Comparison of ENCODE assay signal across 14 cellular contexts in the genomic region with DNA sequence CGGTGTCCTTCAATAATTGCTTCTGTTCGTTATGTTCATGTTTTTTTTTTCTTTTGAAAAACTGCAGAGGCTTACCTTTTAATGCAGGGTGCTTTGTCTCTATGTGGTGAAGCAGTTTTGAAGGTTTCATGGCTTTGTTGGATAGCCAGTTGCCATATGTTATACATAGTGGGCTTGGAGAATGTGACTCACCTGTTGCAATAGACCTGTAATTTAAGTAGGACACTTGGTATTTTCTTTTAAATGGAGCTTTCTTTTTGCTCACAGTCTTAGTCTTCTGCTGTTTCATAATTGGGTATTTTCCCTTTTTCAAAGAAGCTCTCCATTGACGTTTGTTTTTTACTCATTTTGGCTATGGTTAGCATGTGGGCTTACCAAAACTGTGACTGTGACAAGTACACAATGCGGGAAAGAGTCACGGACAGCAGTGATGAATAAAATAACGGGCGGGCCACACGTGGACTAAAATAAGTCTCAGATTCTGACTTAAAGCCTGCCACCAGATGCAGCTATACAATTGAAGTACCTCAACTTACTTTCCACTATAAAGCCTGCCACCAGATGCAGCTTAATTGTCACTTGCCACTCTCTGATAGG. TPM values are rescaled to one million over a fixed set of nuclear protein-coding genes. Genes with fewer than 3 reads are reported as not detected.
DNase-seq lines count a peak whose midpoint lies in the region; ATAC-seq and TF ChIP-seq lines count a peak whose summit lies in the region.
"Had no signal": no experiment of that assay in that cellular context is flagged by ENCODE, and none has a peak within 500 bp of the region (broad histone marks: within the 10 kb centered on the region; RNA-seq: fewer than 3 reads in every experiment).

No MANE protein-coding gene starts in this region.

- no peak for TF ChIP-seq CTCF in activated CD8-positive, alpha-beta T cell treated with anti-CD3 and anti-CD28 coated beads for 36 hours (IDR thresholded peaks at IDR 0.05)

- H3K4me3 Mint-ChIP-seq in activated CD8-positive, alpha-beta T cell treated with anti-CD3 and anti-CD28 coated beads for 36 hours, result no peak overlapping the region
- no peak overlapping the region for H3K4me3 Mint-ChIP-seq in activated CD8-positive, alpha-beta T cell treated with anti-CD3 and anti-CD28 coated beads, Interleukin-2, amount 10 ng/mL, durations not matched to agents 7 days and 5 days
- no peak overlapping the region for H3K4me3 Mint-ChIP-seq in activated naive CD8-positive, alpha-beta T cell treated with anti-CD3 and anti-CD28 coated beads, Interleukin-2, amount 50 U/mL, for 24 hours
- no peak overlapping the region for H3K4me3 Mint-ChIP-seq in activated naive CD8-positive, alpha-beta T cell treated with anti-CD3 and anti-CD28 coated beads for 36 hours
- H3K4me3 Mint-ChIP-seq in stimulated activated effector memory CD8-positive, alpha-beta T cell treated with anti-CD3 and anti-CD28 coated beads, Interleukin-12 subunit alpha, Interleukin-12 subunit beta, amount 100 ng/mL, for 72 hours, result no peak overlapping the region
- H3K4me3 Mint-ChIP-seq: CD14-positive monocyte; CD8-positive, alpha-beta T cell; HFFc6 had no signal

- POLR2A ChIA-PET in activated CD8-positive, alpha-beta T cell treated with anti-CD3 and anti-CD28 coated beads for 36 hours (lab: Charles Lee), result interaction anchor here (0.6 kb wide), 1 partner anchor 106 kb away, joined by 4 read pairs; no protein-coding TSS in a partner anchor
- POLR2A ChIA-PET in activated CD8-positive, alpha-beta T cell treated with anti-CD3 and anti-CD28 coated beads, Interleukin-2, amount 10 ng/mL, durations not matched to agents 7 days and 5 days (lab: Charles Lee), result no interaction called here

- H3K9me3 Mint-ChIP-seq in activated CD8-positive, alpha-beta T cell treated with anti-CD3 and anti-CD28 coated beads for 36 hours, result no peaks in the 10 kb centered on the region
- H3K9me3 Mint-ChIP-seq in activated CD8-positive, alpha-beta T cell treated with anti-CD3 and anti-CD28 coated beads, Interleukin-2, amount 10 ng/mL, durations not matched to agents 7 days and 5 days (ENCODE audit: insufficient read depth), result no peaks in the 10 kb centered on the region
- no peaks in the 10 kb centered on the region for H3K9me3 Mint-ChIP-seq in activated naive CD8-positive, alpha-beta T cell treated with anti-CD3 and anti-CD28 coated beads, Interleukin-2, amount 50 U/mL, for 24 hours
- H3K9me3 Mint-ChIP-seq in activated naive CD8-positive, alpha-beta T cell treated with anti-CD3 and anti-CD28 coated beads for 36 hours, result no peaks in the 10 kb centered on the region
- H3K9me3 Mint-ChIP-seq in stimulated activated effector memory CD8-positive, alpha-beta T cell treated with anti-CD3 and anti-CD28 coated beads, Interleukin-12 subunit alpha, Interleukin-12 subunit beta, amount 100 ng/mL, for 72 hours, result no peaks in the 10 kb centered on the region
- H3K9me3 Mint-ChIP-seq: CD14-positive monocyte; CD8-positive, alpha-beta T cell; HFFc6 had no signal

- intact Hi-C loops in activated CD8-positive, alpha-beta T cell treated with anti-CD3 and anti-CD28 coated beads for 36 hours (cut with micrococcal nuclease), result no loop called here

- H3K4me1 Mint-ChIP-seq in activated CD8-positive, alpha-beta T cell treated with anti-CD3 and anti-CD28 coated beads for 36 hours (ENCODE audit: low read depth), result peaks cover 3% of the 10 kb centered on the region
- H3K4me1 Mint-ChIP-seq in activated CD8-positive, alpha-beta T cell treated with anti-CD3 and anti-CD28 coated beads, Interleukin-2, amount 10 ng/mL, durations not matched to agents 7 days and 5 days (ENCODE audit: low read depth), result peaks cover 4% of the 10 kb centered on the region
- peaks cover 2% of the 10 kb centered on the region for H3K4me1 Mint-ChIP-seq in activated naive CD8-positive, alpha-beta T cell treated with anti-CD3 and anti-CD28 coated beads, Interleukin-2, amount 50 U/mL, for 24 hours
- peaks cover 2% of the 10 kb centered on the region for H3K4me1 Mint-ChIP-seq in activated naive CD8-positive, alpha-beta T cell treated with anti-CD3 and anti-CD28 coated beads for 36 hours
- H3K4me1 Mint-ChIP-seq in stimulated activated effector memory CD8-positive, alpha-beta T cell treated with anti-CD3 and anti-CD28 coated beads, Interleukin-12 subunit alpha, Interleukin-12 subunit beta, amount 100 ng/mL, for 72 hours, result no peaks in the 10 kb centered on the region

- ATAC-seq in activated CD4-positive, CD25-positive, alpha-beta regulatory T cell treated with anti-CD3 and anti-CD28 coated beads, Interleukin-2, amount 50 U/mL, for 24 hours, result peak; percentile 35 to 71
- ATAC-seq in activated CD8-positive, alpha-beta T cell treated with anti-CD3 and anti-CD28 coated beads for 36 hours, result peak; percentile 62
- ATAC-seq in activated CD8-positive, alpha-beta T cell treated with anti-CD3 and anti-CD28 coated beads, Interleukin-2, amount 10 ng/mL, durations not matched to agents 7 days and 5 days, result no peak
- peak; percentile 46 for ATAC-seq in activated naive CD8-positive, alpha-beta T cell treated with anti-CD3 and anti-CD28 coated beads, Interleukin-2, amount 50 U/mL, for 24 hours
- ATAC-seq in stimulated activated effector memory CD8-positive, alpha-beta T cell treated with anti-CD3 and anti-CD28 coated beads, Interleukin-12 subunit alpha, Interleukin-12 subunit beta, amount 100 ng/mL, for 72 hours, result peak; percentile 89
- no peak for ATAC-seq in GM21381 (IDR thresholded peaks at IDR 0.05; ENCODE audit: unreplicated experiment)
- ATAC-seq: CD8-positive, alpha-beta T cell had no signal

- no peak for DNase-seq in activated CD4-positive, CD25-positive, alpha-beta regulatory T cell treated with anti-CD3 and anti-CD28 coated beads, Interleukin-2, amount 50 U/mL, for 72 hours
- DNase-seq in activated CD8-positive, alpha-beta T cell treated with anti-CD3 and anti-CD28 coated beads for 36 hours, result peak; percentile 11
- DNase-seq in activated CD8-positive, alpha-beta T cell treated with anti-CD3 and anti-CD28 coated beads, Interleukin-2, amount 10 ng/mL, durations not matched to agents 7 days and 5 days, result no peak
- DNase-seq in activated naive CD8-positive, alpha-beta T cell treated with anti-CD3 and anti-CD28 coated beads, Interleukin-2, amount 50 U/mL, for 24 hours, result no peak
- no peak for DNase-seq in activated naive CD8-positive, alpha-beta T cell treated with anti-CD3 and anti-CD28 coated beads for 36 hours
- peak in 1 of 2 donors; percentile 61 for DNase-seq in stimulated activated effector memory CD8-positive, alpha-beta T cell treated with anti-CD3 and anti-CD28 coated beads, Interleukin-12 subunit alpha, Interleukin-12 subunit beta, amount 100 ng/mL, for 72 hours (ENCODE audit: low spot score in 2 of 2)
- DNase-seq: CD8-positive, alpha-beta T cell; COR-L47; DMS153; DMS79 treated with DMSO at 0.1 percent for 48 hours; HFFc6 had no signal

- no peak overlapping the region for H3K27ac Mint-ChIP-seq in activated CD8-positive, alpha-beta T cell treated with anti-CD3 and anti-CD28 coated beads for 36 hours
- no peak overlapping the region for H3K27ac Mint-ChIP-seq in activated CD8-positive, alpha-beta T cell treated with anti-CD3 and anti-CD28 coated beads, Interleukin-2, amount 10 ng/mL, durations not matched to agents 7 days and 5 days
- no peak overlapping the region for H3K27ac Mint-ChIP-seq in activated naive CD8-positive, alpha-beta T cell treated with anti-CD3 and anti-CD28 coated beads, Interleukin-2, amount 50 U/mL, for 24 hours
- no peak overlapping the region for H3K27ac Mint-ChIP-seq in activated naive CD8-positive, alpha-beta T cell treated with anti-CD3 and anti-CD28 coated beads for 36 hours
- H3K27ac Mint-ChIP-seq in stimulated activated effector memory CD8-positive, alpha-beta T cell treated with anti-CD3 and anti-CD28 coated beads, Interleukin-12 subunit alpha, Interleukin-12 subunit beta, amount 100 ng/mL, for 72 hours, result no peak overlapping the region
- H3K27ac Mint-ChIP-seq: CD14-positive monocyte; CD8-positive, alpha-beta T cell; HFFc6 had no signal

- no peaks in the 10 kb centered on the region for H3K36me3 Mint-ChIP-seq in activated CD8-positive, alpha-beta T cell treated with anti-CD3 and anti-CD28 coated beads for 36 hours (ENCODE audit: low read depth)
- no peaks in the 10 kb centered on the region for H3K36me3 Mint-ChIP-seq in activated CD8-positive, alpha-beta T cell treated with anti-CD3 and anti-CD28 coated beads, Interleukin-2, amount 10 ng/mL, durations not matched to agents 7 days and 5 days (ENCODE audit: low read depth)
- H3K36me3 Mint-ChIP-seq in activated naive CD8-positive, alpha-beta T cell treated with anti-CD3 and anti-CD28 coated beads, Interleukin-2, amount 50 U/mL, for 24 hours (ENCODE audit: low read depth), result no peaks in the 10 kb centered on the region
- H3K36me3 Mint-ChIP-seq in activated naive CD8-positive, alpha-beta T cell treated with anti-CD3 and anti-CD28 coated beads for 36 hours, result no peaks in the 10 kb centered on the region
- no peaks in the 10 kb centered on the region for H3K36me3 Mint-ChIP-seq in stimulated activated effector memory CD8-positive, alpha-beta T cell treated with anti-CD3 and anti-CD28 coated beads, Interleukin-12 subunit alpha, Interleukin-12 subunit beta, amount 100 ng/mL, for 72 hours
- H3K36me3 Mint-ChIP-seq: CD14-positive monocyte; CD8-positive, alpha-beta T cell had no signal

- CTCF ChIA-PET in activated CD8-positive, alpha-beta T cell treated with anti-CD3 and anti-CD28 coated beads for 36 hours (lab: Charles Lee), result interaction anchor here (2.0 kb wide), 1 partner anchor 19 kb away, joined by 6 read pairs; no protein-coding TSS in a partner anchor
- CTCF ChIA-PET in activated CD8-positive, alpha-beta T cell treated with anti-CD3 and anti-CD28 coated beads, Interleukin-2, amount 10 ng/mL, durations not matched to agents 7 days and 5 days (lab: Charles Lee), result interaction anchor here (1.0 kb wide), 1 partner anchor 19 kb away, joined by 3 read pairs; no protein-coding TSS in a partner anchor

- H3K27me3 Mint-ChIP-seq in activated CD8-positive, alpha-beta T cell treated with anti-CD3 and anti-CD28 coated beads for 36 hours, result peaks cover 12% of the 10 kb centered on the region
- peaks cover 18% of the 10 kb centered on the region for H3K27me3 Mint-ChIP-seq in activated CD8-positive, alpha-beta T cell treated with anti-CD3 and anti-CD28 coated beads, Interleukin-2, amount 10 ng/mL, durations not matched to agents 7 days and 5 days (ENCODE audit: low read depth)
- H3K27me3 Mint-ChIP-seq in activated naive CD8-positive, alpha-beta T cell treated with anti-CD3 and anti-CD28 coated beads, Interleukin-2, amount 50 U/mL, for 24 hours, result peaks cover 5% of the 10 kb centered on the region
- H3K27me3 Mint-ChIP-seq in activated naive CD8-positive, alpha-beta T cell treated with anti-CD3 and anti-CD28 coated beads for 36 hours, result no peaks in the 10 kb centered on the region

RNA-seq across cellular contexts. Expression of gene RNF20, which starts 23.2 kb away (rescaled TPM):
- total RNA-seq in activated CD8-positive, alpha-beta T cell treated with anti-CD3 and anti-CD28 coated beads for 36 hours, result 10 to 100 TPM; 30.6 to 39.1 TPM
- 10 to 100 TPM; 39.9 to 41.3 TPM for total RNA-seq in activated CD8-positive, alpha-beta T cell treated with anti-CD3 and anti-CD28 coated beads, Interleukin-2, amount 10 ng/mL, durations not matched to agents 7 days and 5 days
- total RNA-seq in activated naive CD8-positive, alpha-beta T cell treated with anti-CD3 and anti-CD28 coated beads for 36 hours, result 10 to 100 TPM; 39.7 to 44.2 TPM

Comparison
In these comparisons a context has a peak if more than half of its experiments do, and no peak if none do; other contexts are left out.
1. ATAC-seq: peak in activated CD4-positive, CD25-positive, alpha-beta regulatory T cell treated with anti-CD3 and anti-CD28 coated beads, Interleukin-2, amount 50 U/mL, for 24 hours (2 of 2), activated CD8-positive, alpha-beta T cell treated with anti-CD3 and anti-CD28 coated beads for 36 hours (single experiment), activated naive CD8-positive, alpha-beta T cell treated with anti-CD3 and anti-CD28 coated beads, Interleukin-2, amount 50 U/mL, for 24 hours (single experiment) and stimulated activated effector memory CD8-positive, alpha-beta T cell treated with anti-CD3 and anti-CD28 coated beads, Interleukin-12 subunit alpha, Interleukin-12 subunit beta, amount 100 ng/mL, for 72 hours (single experiment); none in activated CD8-positive, alpha-beta T cell treated with anti-CD3 and anti-CD28 coated beads, Interleukin-2, amount 10 ng/mL, durations not matched to agents 7 days and 5 days (single experiment) and GM21381 (single experiment).